In genomic region chr10:81135851-81136250, GRCh38 we compare ENCODE assay signal across 12 cellular contexts.
A peak's percentile ranks its signal among the peaks of the same experiment; 100 is the strongest.
DNase-seq lines count a peak whose midpoint lies in the region; ATAC-seq and TF ChIP-seq lines count a peak whose summit lies in the region.
"Had no signal": no experiment of that assay in that cellular context is flagged by ENCODE, and none has a peak within 500 bp of the region (broad histone marks: within the 10 kb centered on the region; RNA-seq: fewer than 3 reads in every experiment).

No MANE protein-coding gene starts in this region.

- intact Hi-C loops in mammary epithelial cell (cut with micrococcal nuclease), result no loop called here

- H3K36me3 Mint-ChIP-seq in activated CD8-positive, alpha-beta memory T cell treated with anti-CD3 and anti-CD28 coated beads, Interleukin-2, amount 10 ng/mL, durations not matched to agents 7 days and 5 days, result no peaks in the 10 kb centered on the region

- H3K4me2 ChIP-seq in mammary epithelial cell (ENCODE audit: insufficient read depth, low read depth, low read length), result no peak overlapping the region

- BruUV-seq in mammary epithelial cell (replicated peaks; lab: Mats Ljungman, UMichigan), result no TSS peak

- 49% methylated on average over 3 of the region's 3 CpGs for WGBS in mammary epithelial cell (ENCODE audit: low coverage, missing lambda C conversion rate)

- H4K20me1 ChIP-seq in mammary epithelial cell (ENCODE audit: insufficient read depth, low read length), result no peaks in the 10 kb centered on the region

- H3K4me3 ChIP-seq in mammary epithelial cell (replicated peaks in 1 of 3; ENCODE audit: insufficient read depth in 1 of 3, low read depth in 2 of 3, low read length in 3 of 3), result no peak overlapping the region
- H3K4me3 ChIP-seq: right lobe of liver had no signal

- dilution Hi-C loops in mammary epithelial cell (cut with HindIII; ENCODE audit: low sequenced_read_pairs), result no loop called here

- no peak overlapping the region for H3K27ac ChIP-seq in mammary epithelial cell (ENCODE audit: insufficient read depth, low read depth, low read length)
- H3K27ac ChIP-seq: right lobe of liver had no signal

- no peak overlapping the region for H3K9ac ChIP-seq in mammary epithelial cell (ENCODE audit: insufficient read depth, low read length)

- no peaks in the 10 kb centered on the region for H3K27me3 Mint-ChIP-seq in activated CD8-positive, alpha-beta memory T cell treated with anti-CD3 and anti-CD28 coated beads, Interleukin-2, amount 10 ng/mL, durations not matched to agents 7 days and 5 days

- H3K4me1 ChIP-seq in mammary epithelial cell (ENCODE audit: insufficient read depth, low read length), result no peaks in the 10 kb centered on the region
- H3K4me1 ChIP-seq: right lobe of liver had no signal

- CTCF ChIA-PET in mammary epithelial cell (lab: Charles Lee; ENCODE audit: low non-redundant PET), result no interaction called here
- CTCF ChIA-PET in activated CD8-positive, alpha-beta memory T cell treated with anti-CD3 and anti-CD28 coated beads, Interleukin-2, amount 10 ng/mL, durations not matched to agents 7 days and 5 days (lab: Charles Lee), result no interaction called here

- no peak overlapping the region for H3K27ac Mint-ChIP-seq in activated CD8-positive, alpha-beta memory T cell treated with anti-CD3 and anti-CD28 coated beads, Interleukin-2, amount 10 ng/mL, durations not matched to agents 7 days and 5 days

- H3K4me1 Mint-ChIP-seq in activated CD8-positive, alpha-beta memory T cell treated with anti-CD3 and anti-CD28 coated beads, Interleukin-2, amount 10 ng/mL, durations not matched to agents 7 days and 5 days, result no peaks in the 10 kb centered on the region
- H3K4me1 Mint-ChIP-seq: naive B cell had no signal

- DNase-seq in GM13976 (ENCODE audit: low spot score) (peak; percentile 34), mammary epithelial cell (no peak), NCI-H345 treated with DMSO at 0.1 percent for 48 hours (lab: John Stamatoyannopoulos, UW; ENCODE audit: unreplicated experiment) (no peak)
- DNase-seq in activated CD8-positive, alpha-beta memory T cell treated with anti-CD3 and anti-CD28 coated beads, Interleukin-2, amount 10 ng/mL, durations not matched to agents 7 days and 5 days, result no peak
- DNase-seq in stimulated activated CD4-positive, alpha-beta T cell treated with anti-CD3 and anti-CD28 coated beads, Interleukin-1b, Interleukin-23, amount 100 ng/mL, for 48 hours, result no peak
- DNase-seq: naive B cell, NCI-H2081, right lobe of liver had no signal

- peaks cover 8% of the 10 kb centered on the region for H3K9me3 Mint-ChIP-seq in activated CD8-positive, alpha-beta memory T cell treated with anti-CD3 and anti-CD28 coated beads, Interleukin-2, amount 10 ng/mL, durations not matched to agents 7 days and 5 days (ENCODE audit: low read depth)

- in situ Hi-C loops in GM13976 (cut with MboI; ENCODE audit: low sequenced_read_pairs, unreplicated experiment), result no loop called here
- in situ Hi-C loops in mammary epithelial cell (cut with MboI; ENCODE audit: low sequenced_read_pairs in 2 of 2), result no loop called here

- no peaks in the 10 kb centered on the region for H3K79me2 ChIP-seq in mammary epithelial cell (ENCODE audit: insufficient read depth, low read length)

- TF ChIP-seq CTCF in GM13976 (IDR thresholded peaks at IDR 0.05; ENCODE audit: borderline replicate concordance, control extremely low read depth, extremely low read depth, insufficient read depth, missing control alignments) (no peak), mammary epithelial cell (conservative IDR thresholded peaks at IDR 0.05 in 1 of 2, IDR thresholded peaks at IDR 0.05 in 1 of 2; ENCODE audit: extremely low read depth in 1 of 2, insufficient read depth in 1 of 2, low read depth in 1 of 2, low read length in 2 of 2) (no peak)

- peak; percentile 62 for ATAC-seq in GM19438 (IDR thresholded peaks at IDR 0.05; ENCODE audit: low read depth, unreplicated experiment)
- ATAC-seq in HG02759 (IDR thresholded peaks at IDR 0.05; ENCODE audit: unreplicated experiment), result peak; percentile 85
- peak; percentile 95 for ATAC-seq in HG03432 (IDR thresholded peaks at IDR 0.05; ENCODE audit: unreplicated experiment)
- ATAC-seq in activated CD8-positive, alpha-beta memory T cell treated with anti-CD3 and anti-CD28 coated beads, Interleukin-2, amount 10 ng/mL, durations not matched to agents 7 days and 5 days, result no peak
- ATAC-seq: Panc1, right lobe of liver had no signal

- H3K9me3 ChIP-seq in mammary epithelial cell (replicated peaks; ENCODE audit: insufficient read depth, low read length), result peaks cover 12% of the 10 kb centered on the region
- H3K9me3 ChIP-seq: right lobe of liver had no signal

- no peaks in the 10 kb centered on the region for H3K27me3 ChIP-seq in mammary epithelial cell (ENCODE audit: insufficient read depth, low read length)
- H3K27me3 ChIP-seq: right lobe of liver had no signal

- no peak overlapping the region for H2AFZ ChIP-seq in mammary epithelial cell (ENCODE audit: low read depth, low read length)

- H3K36me3 ChIP-seq in mammary epithelial cell (ENCODE audit: insufficient read depth, low read length), result no peaks in the 10 kb centered on the region
- H3K36me3 ChIP-seq: right lobe of liver had no signal

- H3K4me3 Mint-ChIP-seq in activated CD8-positive, alpha-beta memory T cell treated with anti-CD3 and anti-CD28 coated beads, Interleukin-2, amount 10 ng/mL, durations not matched to agents 7 days and 5 days, result no peak overlapping the region
- H3K4me3 Mint-ChIP-seq: naive B cell had no signal
